Comparison of ENCODE assay signal across 11 cellular contexts in genomic region chr6:44225579-44226325, GRCh38. TPM values are rescaled to one million over a fixed set of nuclear protein-coding genes. Genes with fewer than 3 reads are reported as not detected.
A peak's percentile ranks its signal among the peaks of the same experiment; 100 is the strongest.
DNase-seq lines count a peak whose midpoint lies in the region; ATAC-seq and TF ChIP-seq lines count a peak whose summit lies in the region.
"Had no signal": no experiment of that assay in that cellular context is flagged by ENCODE, and none has a peak within 500 bp of the region (broad histone marks: within the 10 kb centered on the region; RNA-seq: fewer than 3 reads in every experiment).

No MANE protein-coding gene starts in this region.

- DNase-seq in heart right ventricle, result no peak
- no peak for DNase-seq in Right ventricle myocardium superior
- DNase-seq in activated T-helper 1 cell treated with anti-CD3 and anti-CD28 coated beads, Interleukin-12 subunit alpha, Interleukin-12 subunit beta, Interleukin-2, Interleukin-4 antibody, amounts not matched to agents 30 ng/mL and 10 ng/mL and 1 ng/mL, durations not matched to agents 14 hours and 24 hours and 36 hours (ENCODE audit: low spot score), result no peak
- peak; percentile 74 for DNase-seq in left lobe of liver (ENCODE audit: low spot score)
- no peak for DNase-seq in vagina (ENCODE audit: extremely low spot score in 2 of 2)
- no peak for DNase-seq in HFFc6
- no peak for DNase-seq in SIG-M5 treated with dmso at 0.1 percent for 504 hours (lab: John Stamatoyannopoulos, UW; ENCODE audit: unreplicated experiment)
- no peak for DNase-seq in NCI-H510A (lab: John Stamatoyannopoulos, UW)
- DNase-seq: CD4-positive, alpha-beta memory T cell had no signal

- H3K9me3 ChIP-seq in heart right ventricle, result no peaks in the 10 kb centered on the region
- no peaks in the 10 kb centered on the region for H3K9me3 ChIP-seq in vagina

- H3K9me3 Mint-ChIP-seq in activated T-helper 1 cell treated with anti-CD3 and anti-CD28 coated beads, Interleukin-12 subunit alpha, Interleukin-12 subunit beta, Interleukin-2, Interleukin-4 antibody, amounts not matched to agents 30 ng/mL and 10 ng/mL and 1 ng/mL, durations not matched to agents 14 hours and 24 hours and 36 hours, result no peaks in the 10 kb centered on the region
- no peaks in the 10 kb centered on the region for H3K9me3 Mint-ChIP-seq in HFFc6
- H3K9me3 Mint-ChIP-seq: CD4-positive, alpha-beta memory T cell had no signal

- H3K4me3 Mint-ChIP-seq in activated T-helper 1 cell treated with anti-CD3 and anti-CD28 coated beads, Interleukin-12 subunit alpha, Interleukin-12 subunit beta, Interleukin-2, Interleukin-4 antibody, amounts not matched to agents 30 ng/mL and 10 ng/mL and 1 ng/mL, durations not matched to agents 14 hours and 24 hours and 36 hours, result peak overlapping the region; percentile 64
- H3K4me3 Mint-ChIP-seq in HFFc6, result no peak overlapping the region

- H3K27ac Mint-ChIP-seq in activated T-helper 1 cell treated with anti-CD3 and anti-CD28 coated beads, Interleukin-12 subunit alpha, Interleukin-12 subunit beta, Interleukin-2, Interleukin-4 antibody, amounts not matched to agents 30 ng/mL and 10 ng/mL and 1 ng/mL, durations not matched to agents 14 hours and 24 hours and 36 hours, result no peak overlapping the region
- no peak overlapping the region for H3K27ac Mint-ChIP-seq in HFFc6
- H3K27ac Mint-ChIP-seq: CD4-positive, alpha-beta memory T cell had no signal

- WGBS in heart right ventricle, 2 donors, result 53 to 66% methylated on average over 8 of the region's 8 CpGs

- H3K27ac ChIP-seq in heart right ventricle (peak overlapping the region; percentile 88 to 98 (median 94)), vagina (peak overlapping the region; percentile 59)
- H3K27ac ChIP-seq: epithelial cell of prostate had no signal

- H3K4me1 ChIP-seq in heart right ventricle (peaks cover 41 to 96% (median 88%) of the 10 kb centered on the region in 9 donors), vagina (peaks cover 65% of the 10 kb centered on the region)

- intact Hi-C loops in heart right ventricle (cut with DNase I) (loop anchor here in 1 of 10 donors (10.0 kb wide), 1 partner anchor 451 kb away; the partner anchor contains the start of gene VEGFA), Right ventricle myocardium superior (cut with DNase I) (no loop called here), vagina (cut with DNase I) (no loop called here)
- intact Hi-C loops in activated T-helper 1 cell treated with anti-CD3 and anti-CD28 coated beads, Interleukin-12 subunit alpha, Interleukin-12 subunit beta, Interleukin-2, Interleukin-4 antibody, amounts not matched to agents 30 ng/mL and 10 ng/mL and 1 ng/mL, durations not matched to agents 14 hours and 24 hours and 36 hours (cut with micrococcal nuclease), result no loop called here

- peaks cover 7% of the 10 kb centered on the region for H3K36me3 Mint-ChIP-seq in activated T-helper 1 cell treated with anti-CD3 and anti-CD28 coated beads, Interleukin-12 subunit alpha, Interleukin-12 subunit beta, Interleukin-2, Interleukin-4 antibody, amounts not matched to agents 30 ng/mL and 10 ng/mL and 1 ng/mL, durations not matched to agents 14 hours and 24 hours and 36 hours (ENCODE audit: low read depth)
- no peaks in the 10 kb centered on the region for H3K36me3 Mint-ChIP-seq in HFFc6 (ENCODE audit: low read depth)
- H3K36me3 Mint-ChIP-seq: CD4-positive, alpha-beta memory T cell had no signal

- H3K27me3 Mint-ChIP-seq in activated T-helper 1 cell treated with anti-CD3 and anti-CD28 coated beads, Interleukin-12 subunit alpha, Interleukin-12 subunit beta, Interleukin-2, Interleukin-4 antibody, amounts not matched to agents 30 ng/mL and 10 ng/mL and 1 ng/mL, durations not matched to agents 14 hours and 24 hours and 36 hours (ENCODE audit: insufficient read depth), result no peaks in the 10 kb centered on the region
- H3K27me3 Mint-ChIP-seq in HFFc6 (ENCODE audit: insufficient read depth), result no peaks in the 10 kb centered on the region; the same call in 1 of the 2 replicates
- H3K27me3 Mint-ChIP-seq: CD4-positive, alpha-beta memory T cell had no signal

- H3K36me3 ChIP-seq in heart right ventricle (peaks cover 0 to 21% (median 0%) of the 10 kb centered on the region in 9 donors), vagina (no peaks in the 10 kb centered on the region)

- H3K4me1 Mint-ChIP-seq in activated T-helper 1 cell treated with anti-CD3 and anti-CD28 coated beads, Interleukin-12 subunit alpha, Interleukin-12 subunit beta, Interleukin-2, Interleukin-4 antibody, amounts not matched to agents 30 ng/mL and 10 ng/mL and 1 ng/mL, durations not matched to agents 14 hours and 24 hours and 36 hours (ENCODE audit: low read depth), result peaks cover 36% of the 10 kb centered on the region
- peaks cover 47% of the 10 kb centered on the region for H3K4me1 Mint-ChIP-seq in HFFc6 (ENCODE audit: low read depth)

- no peak for TF ChIP-seq CTCF in heart right ventricle (IDR thresholded peaks at IDR 0.05)
- TF ChIP-seq CTCF in vagina (IDR thresholded peaks at IDR 0.05), result no peak
- TF ChIP-seq CTCF in HFFc6 (IDR thresholded peaks at IDR 0.05), result no peak

- H3K4me3 ChIP-seq in heart right ventricle (peak overlapping the region in 4 of 10 donors; percentile 34 to 50 (median 49)), vagina (no peak overlapping the region)

- H3K27me3 ChIP-seq in heart right ventricle (no peaks in the 10 kb centered on the region), vagina (no peaks in the 10 kb centered on the region)

- no peak for TF ChIP-seq POLR2A in vagina (IDR thresholded peaks at IDR 0.05)

- no peak for ATAC-seq in heart right ventricle
- ATAC-seq in Right ventricle myocardium superior (ENCODE audit: poor library complexity), result no peak
- peak; percentile 43 for ATAC-seq in left lobe of liver

RNA-seq across cellular contexts. Expression of gene SLC29A1, which starts 2.4 kb away (rescaled TPM):
- total RNA-seq in heart right ventricle, result 100 to 1,000 TPM; 104 to 198 (median 146) TPM
- polyA plus RNA-seq in heart right ventricle, result 10 to 100 TPM; 46.3 to 90.9 TPM
- 181 TPM for total RNA-seq in Right ventricle myocardium superior
- 121 and 122 TPM in 2 replicates for total RNA-seq in activated T-helper 1 cell treated with anti-CD3 and anti-CD28 coated beads, Interleukin-12 subunit alpha, Interleukin-12 subunit beta, Interleukin-2, Interleukin-4 antibody, amounts not matched to agents 30 ng/mL and 10 ng/mL and 1 ng/mL, durations not matched to agents 14 hours and 24 hours and 36 hours
- total RNA-seq in left lobe of liver, result 37.5 TPM
- 51.1 TPM for total RNA-seq in vagina
- 10 to 100 TPM; 14.9 to 29.9 (median 26.8) TPM for total RNA-seq in HFFc6 (2021; fragmentation: NEBNext Ultra II Directional; extraction: Animal tissue kit (Norgen Biotek cat#: 25700))

RNA-seq across cellular contexts. Expression of gene MYMX, which starts 9.0 kb away (rescaled TPM):
- total RNA-seq in heart right ventricle, result 1 to 10 TPM in 2 of 10 donors, under 1 TPM in 3, not detected in 5; 0.41 to 2.3 (median 0.86) TPM
- polyA plus RNA-seq in heart right ventricle, result under 1 TPM in 1 of 2 donors, not detected in 1; 0.91 TPM
- total RNA-seq in Right ventricle myocardium superior, result 0.56 TPM
- total RNA-seq in activated T-helper 1 cell treated with anti-CD3 and anti-CD28 coated beads, Interleukin-12 subunit alpha, Interleukin-12 subunit beta, Interleukin-2, Interleukin-4 antibody, amounts not matched to agents 30 ng/mL and 10 ng/mL and 1 ng/mL, durations not matched to agents 14 hours and 24 hours and 36 hours, result not detected in 2 replicates
- not detected for total RNA-seq in left lobe of liver
- not detected for total RNA-seq in vagina
- total RNA-seq in HFFc6 (2021; fragmentation: NEBNext Ultra II Directional; extraction: Animal tissue kit (Norgen Biotek cat#: 25700)), result not detected
- total RNA-seq: CD4-positive, alpha-beta memory T cell; HT1080 had no signal
- polyA plus RNA-seq: CD4-positive, alpha-beta memory T cell had no signal

RNA-seq across cellular contexts. Expression of gene HSP90AB1, which starts 21.1 kb away (rescaled TPM):
- 1,000 to 10,000 TPM in 4 of 10 donors, 100 to 1,000 TPM in 6; 675 to 1,053 (median 920) TPM for total RNA-seq in heart right ventricle
- polyA plus RNA-seq in heart right ventricle, result 100 to 1,000 TPM; 235 to 764 TPM
- 853 TPM for total RNA-seq in Right ventricle myocardium superior
- 2,065 and 2,095 TPM in 2 replicates for total RNA-seq in activated T-helper 1 cell treated with anti-CD3 and anti-CD28 coated beads, Interleukin-12 subunit alpha, Interleukin-12 subunit beta, Interleukin-2, Interleukin-4 antibody, amounts not matched to agents 30 ng/mL and 10 ng/mL and 1 ng/mL, durations not matched to agents 14 hours and 24 hours and 36 hours
- total RNA-seq in left lobe of liver, result 187 TPM
- total RNA-seq in vagina, result 463 TPM
- 1,000 to 10,000 TPM in 1 of 6 experiments, 100 to 1,000 TPM in 5; 847 to 1,026 (median 920) TPM for total RNA-seq in HFFc6 (2021; fragmentation: NEBNext Ultra II Directional; extraction: Animal tissue kit (Norgen Biotek cat#: 25700))

RNA-seq across cellular contexts. Expression of gene SLC35B2, which starts 31.6 kb away (rescaled TPM):
- total RNA-seq in heart right ventricle, result 10 to 100 TPM; 19.4 to 29.8 (median 23.7) TPM
- polyA plus RNA-seq in heart right ventricle, result 10 to 100 TPM in 1 of 2 donors, 1 to 10 TPM in 1; 9.1 to 27.2 TPM
- total RNA-seq in Right ventricle myocardium superior, result 19.4 TPM
- 29.2 and 30.1 TPM in 2 replicates for total RNA-seq in activated T-helper 1 cell treated with anti-CD3 and anti-CD28 coated beads, Interleukin-12 subunit alpha, Interleukin-12 subunit beta, Interleukin-2, Interleukin-4 antibody, amounts not matched to agents 30 ng/mL and 10 ng/mL and 1 ng/mL, durations not matched to agents 14 hours and 24 hours and 36 hours
- total RNA-seq in left lobe of liver, result 18.4 TPM
- 19.6 TPM for total RNA-seq in vagina
- 100 to 1,000 TPM; 108 to 132 (median 120) TPM for total RNA-seq in HFFc6 (2021; fragmentation: NEBNext Ultra II Directional; extraction: Animal tissue kit (Norgen Biotek cat#: 25700))

RNA-seq across cellular contexts. Expression of gene NFKBIE, which starts 39.6 kb away (rescaled TPM):
- 1 to 10 TPM; 1.5 to 8.7 (median 3.4) TPM for total RNA-seq in heart right ventricle
- polyA plus RNA-seq in heart right ventricle, result 1 to 10 TPM; 5.7 to 5.9 TPM
- total RNA-seq in Right ventricle myocardium superior, result 3.7 TPM
- 23.2 and 29.0 TPM in 2 replicates for total RNA-seq in activated T-helper 1 cell treated with anti-CD3 and anti-CD28 coated beads, Interleukin-12 subunit alpha, Interleukin-12 subunit beta, Interleukin-2, Interleukin-4 antibody, amounts not matched to agents 30 ng/mL and 10 ng/mL and 1 ng/mL, durations not matched to agents 14 hours and 24 hours and 36 hours
- total RNA-seq in left lobe of liver, result 2.8 TPM
- total RNA-seq in vagina, result 17.2 TPM
- total RNA-seq in HFFc6 (2021; fragmentation: NEBNext Ultra II Directional; extraction: Animal tissue kit (Norgen Biotek cat#: 25700)), result 1 to 10 TPM; 4.2 to 6.7 (median 5.8) TPM
